ENCODE assay signal across 3 cellular contexts in the genomic region with DNA sequence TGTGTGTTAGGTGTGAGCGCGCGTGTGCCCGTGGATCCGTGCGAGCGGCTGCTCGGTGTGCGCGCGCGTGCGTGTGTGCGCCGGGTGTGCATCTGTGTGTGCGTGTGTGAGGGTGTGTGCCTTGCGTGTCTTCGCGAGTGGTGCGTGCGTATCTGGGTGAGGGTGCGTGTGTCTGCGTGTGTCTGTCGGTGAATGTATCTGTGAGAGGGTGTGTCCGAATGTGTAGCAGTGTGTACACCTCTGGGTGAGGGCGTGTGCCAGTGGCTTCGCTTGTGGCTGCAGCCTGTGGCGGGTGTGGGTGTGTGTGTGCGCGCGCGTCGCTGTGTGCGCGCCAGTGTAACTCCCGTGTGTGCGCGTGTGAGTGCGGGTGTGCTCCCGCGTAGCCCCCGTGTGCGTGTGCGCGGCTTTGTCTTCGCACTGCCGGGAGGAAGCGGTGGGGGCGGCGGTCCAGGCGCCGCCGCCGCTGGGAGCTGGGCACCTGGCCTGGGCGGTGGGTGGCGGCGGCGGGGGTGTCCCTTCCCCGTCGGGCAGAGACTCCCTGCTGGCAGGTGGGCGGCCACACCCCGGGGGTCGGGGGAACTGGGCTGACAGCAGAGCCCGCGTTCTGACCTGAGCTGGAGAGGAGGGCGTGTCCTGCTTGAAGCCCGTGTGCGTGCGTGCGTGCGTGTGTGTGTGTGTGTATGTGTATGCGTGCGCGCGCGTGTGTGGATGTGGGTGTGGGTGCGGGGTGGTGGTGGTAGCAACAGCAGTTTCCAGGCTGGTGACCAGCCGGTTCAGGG.
TF ChIP-seq lines count a peak whose summit lies in the region.

No MANE protein-coding gene starts in this region.

TF ChIP-seq in A549, 52 proteins besides CTCF, POLR2A, EP300 and RAD21 (continued from another document):
- TF ChIP-seq, protein P1, sequence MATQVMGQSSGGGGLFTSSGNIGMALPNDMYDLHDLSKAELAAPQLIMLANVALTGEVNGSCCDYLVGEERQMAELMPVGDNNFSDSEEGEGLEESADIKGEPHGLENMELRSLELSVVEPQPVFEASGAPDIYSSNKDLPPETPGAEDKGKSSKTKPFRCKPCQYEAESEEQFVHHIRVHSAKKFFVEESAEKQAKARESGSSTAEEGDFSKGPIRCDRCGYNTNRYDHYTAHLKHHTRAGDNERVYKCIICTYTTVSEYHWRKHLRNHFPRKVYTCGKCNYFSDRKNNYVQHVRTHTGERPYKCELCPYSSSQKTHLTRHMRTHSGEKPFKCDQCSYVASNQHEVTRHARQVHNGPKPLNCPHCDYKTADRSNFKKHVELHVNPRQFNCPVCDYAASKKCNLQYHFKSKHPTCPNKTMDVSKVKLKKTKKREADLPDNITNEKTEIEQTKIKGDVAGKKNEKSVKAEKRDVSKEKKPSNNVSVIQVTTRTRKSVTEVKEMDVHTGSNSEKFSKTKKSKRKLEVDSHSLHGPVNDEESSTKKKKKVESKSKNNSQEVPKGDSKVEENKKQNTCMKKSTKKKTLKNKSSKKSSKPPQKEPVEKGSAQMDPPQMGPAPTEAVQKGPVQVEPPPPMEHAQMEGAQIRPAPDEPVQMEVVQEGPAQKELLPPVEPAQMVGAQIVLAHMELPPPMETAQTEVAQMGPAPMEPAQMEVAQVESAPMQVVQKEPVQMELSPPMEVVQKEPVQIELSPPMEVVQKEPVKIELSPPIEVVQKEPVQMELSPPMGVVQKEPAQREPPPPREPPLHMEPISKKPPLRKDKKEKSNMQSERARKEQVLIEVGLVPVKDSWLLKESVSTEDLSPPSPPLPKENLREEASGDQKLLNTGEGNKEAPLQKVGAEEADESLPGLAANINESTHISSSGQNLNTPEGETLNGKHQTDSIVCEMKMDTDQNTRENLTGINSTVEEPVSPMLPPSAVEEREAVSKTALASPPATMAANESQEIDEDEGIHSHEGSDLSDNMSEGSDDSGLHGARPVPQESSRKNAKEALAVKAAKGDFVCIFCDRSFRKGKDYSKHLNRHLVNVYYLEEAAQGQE (IDR thresholded peaks at IDR 0.05): no peak
- TF ChIP-seq, protein P2, sequence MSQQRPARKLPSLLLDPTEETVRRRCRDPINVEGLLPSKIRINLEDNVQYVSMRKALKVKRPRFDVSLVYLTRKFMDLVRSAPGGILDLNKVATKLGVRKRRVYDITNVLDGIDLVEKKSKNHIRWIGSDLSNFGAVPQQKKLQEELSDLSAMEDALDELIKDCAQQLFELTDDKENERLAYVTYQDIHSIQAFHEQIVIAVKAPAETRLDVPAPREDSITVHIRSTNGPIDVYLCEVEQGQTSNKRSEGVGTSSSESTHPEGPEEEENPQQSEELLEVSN (IDR thresholded peaks at IDR 0.05; ENCODE audit: borderline replicate concordance, low read depth): peak; percentile 58; the same call in 1 of the 2 replicates

TF ChIP-seq in WTC11, 78 proteins besides CTCF, POLR2A, EP300 and RAD21 (continued from another document):
- TF ChIP-seq, protein P3, sequence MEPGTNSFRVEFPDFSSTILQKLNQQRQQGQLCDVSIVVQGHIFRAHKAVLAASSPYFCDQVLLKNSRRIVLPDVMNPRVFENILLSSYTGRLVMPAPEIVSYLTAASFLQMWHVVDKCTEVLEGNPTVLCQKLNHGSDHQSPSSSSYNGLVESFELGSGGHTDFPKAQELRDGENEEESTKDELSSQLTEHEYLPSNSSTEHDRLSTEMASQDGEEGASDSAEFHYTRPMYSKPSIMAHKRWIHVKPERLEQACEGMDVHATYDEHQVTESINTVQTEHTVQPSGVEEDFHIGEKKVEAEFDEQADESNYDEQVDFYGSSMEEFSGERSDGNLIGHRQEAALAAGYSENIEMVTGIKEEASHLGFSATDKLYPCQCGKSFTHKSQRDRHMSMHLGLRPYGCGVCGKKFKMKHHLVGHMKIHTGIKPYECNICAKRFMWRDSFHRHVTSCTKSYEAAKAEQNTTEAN (CRISPR knock-in tag; IDR thresholded peaks at IDR 0.05): peak; percentile 98
- TF ChIP-seq, protein P4, sequence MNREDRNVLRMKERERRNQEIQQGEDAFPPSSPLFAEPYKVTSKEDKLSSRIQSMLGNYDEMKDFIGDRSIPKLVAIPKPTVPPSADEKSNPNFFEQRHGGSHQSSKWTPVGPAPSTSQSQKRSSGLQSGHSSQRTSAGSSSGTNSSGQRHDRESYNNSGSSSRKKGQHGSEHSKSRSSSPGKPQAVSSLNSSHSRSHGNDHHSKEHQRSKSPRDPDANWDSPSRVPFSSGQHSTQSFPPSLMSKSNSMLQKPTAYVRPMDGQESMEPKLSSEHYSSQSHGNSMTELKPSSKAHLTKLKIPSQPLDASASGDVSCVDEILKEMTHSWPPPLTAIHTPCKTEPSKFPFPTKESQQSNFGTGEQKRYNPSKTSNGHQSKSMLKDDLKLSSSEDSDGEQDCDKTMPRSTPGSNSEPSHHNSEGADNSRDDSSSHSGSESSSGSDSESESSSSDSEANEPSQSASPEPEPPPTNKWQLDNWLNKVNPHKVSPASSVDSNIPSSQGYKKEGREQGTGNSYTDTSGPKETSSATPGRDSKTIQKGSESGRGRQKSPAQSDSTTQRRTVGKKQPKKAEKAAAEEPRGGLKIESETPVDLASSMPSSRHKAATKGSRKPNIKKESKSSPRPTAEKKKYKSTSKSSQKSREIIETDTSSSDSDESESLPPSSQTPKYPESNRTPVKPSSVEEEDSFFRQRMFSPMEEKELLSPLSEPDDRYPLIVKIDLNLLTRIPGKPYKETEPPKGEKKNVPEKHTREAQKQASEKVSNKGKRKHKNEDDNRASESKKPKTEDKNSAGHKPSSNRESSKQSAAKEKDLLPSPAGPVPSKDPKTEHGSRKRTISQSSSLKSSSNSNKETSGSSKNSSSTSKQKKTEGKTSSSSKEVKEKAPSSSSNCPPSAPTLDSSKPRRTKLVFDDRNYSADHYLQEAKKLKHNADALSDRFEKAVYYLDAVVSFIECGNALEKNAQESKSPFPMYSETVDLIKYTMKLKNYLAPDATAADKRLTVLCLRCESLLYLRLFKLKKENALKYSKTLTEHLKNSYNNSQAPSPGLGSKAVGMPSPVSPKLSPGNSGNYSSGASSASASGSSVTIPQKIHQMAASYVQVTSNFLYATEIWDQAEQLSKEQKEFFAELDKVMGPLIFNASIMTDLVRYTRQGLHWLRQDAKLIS (CRISPR knock-in tag; IDR thresholded peaks at IDR 0.05; ENCODE audit: borderline replicate concordance): no peak
TF ChIP-seq in WTC11: peak in this region for 3.

TF ChIP-seq in HepG2, 621 proteins besides CTCF, POLR2A, EP300 and RAD21 (continued from another document and continues in another):
- TF ChIP-seq HDAC6 (IDR thresholded peaks at IDR 0.05; ENCODE audit: low read depth, low read length) (no peak), PTBP1 (IDR thresholded peaks at IDR 0.05; ENCODE audit: low read depth, low read length, poor library complexity, severe bottlenecking) (no peak), KDM1A (CRISPR knock-in tag; IDR thresholded peaks at IDR 0.05) (no peak), ZFYVE20 (CRISPR knock-in tag; IDR thresholded peaks at IDR 0.05; ENCODE audit: borderline replicate concordance, low read depth) (no peak), EHMT2 (IDR thresholded peaks at IDR 0.05; ENCODE audit: borderline replicate concordance, low read depth, low read length) (no peak), ZNF501 (CRISPR knock-in tag; IDR thresholded peaks at IDR 0.05) (peak; percentile 56; the same call in 1 of the 2 replicates), PAF1 (CRISPR knock-in tag; IDR thresholded peaks at IDR 0.05) (no peak), SP1 (IDR thresholded peaks at IDR 0.05) (0 out of 2 replicates have a peak, but pooled peaks have one; percentile 27), SP1 (CRISPR knock-in tag; IDR thresholded peaks at IDR 0.05) (no peak), ZNF205 (CRISPR knock-in tag; IDR thresholded peaks at IDR 0.05) (no peak), ZFY (CRISPR knock-in tag; IDR thresholded peaks at IDR 0.05) (0 out of 2 replicates have a peak, but pooled peaks have one; percentile 5), ZNF441 (CRISPR knock-in tag; IDR thresholded peaks at IDR 0.05; ENCODE audit: borderline replicate concordance) (no peak), ZNF317 (CRISPR knock-in tag; IDR thresholded peaks at IDR 0.05) (no peak), ZNF713 (CRISPR knock-in tag; IDR thresholded peaks at IDR 0.05) (no peak), PAX8 (CRISPR knock-in tag; IDR thresholded peaks at IDR 0.05; ENCODE audit: borderline replicate concordance) (0 out of 2 replicates have a peak, but pooled peaks have one; percentile 69), TMF1 (CRISPR knock-in tag; IDR thresholded peaks at IDR 0.05; ENCODE audit: low read depth) (no peak), ZBTB21 (CRISPR knock-in tag; IDR thresholded peaks at IDR 0.05) (no peak), CREB1 (IDR thresholded peaks at IDR 0.05) (no peak), CREB1 (CRISPR knock-in tag; IDR thresholded peaks at IDR 0.05) (no peak), KAT8 (CRISPR knock-in tag; IDR thresholded peaks at IDR 0.05) (no peak), HMG20A (CRISPR knock-in tag; IDR thresholded peaks at IDR 0.05; ENCODE audit: borderline replicate concordance) (no peak)
- TF ChIP-seq, protein P5, sequence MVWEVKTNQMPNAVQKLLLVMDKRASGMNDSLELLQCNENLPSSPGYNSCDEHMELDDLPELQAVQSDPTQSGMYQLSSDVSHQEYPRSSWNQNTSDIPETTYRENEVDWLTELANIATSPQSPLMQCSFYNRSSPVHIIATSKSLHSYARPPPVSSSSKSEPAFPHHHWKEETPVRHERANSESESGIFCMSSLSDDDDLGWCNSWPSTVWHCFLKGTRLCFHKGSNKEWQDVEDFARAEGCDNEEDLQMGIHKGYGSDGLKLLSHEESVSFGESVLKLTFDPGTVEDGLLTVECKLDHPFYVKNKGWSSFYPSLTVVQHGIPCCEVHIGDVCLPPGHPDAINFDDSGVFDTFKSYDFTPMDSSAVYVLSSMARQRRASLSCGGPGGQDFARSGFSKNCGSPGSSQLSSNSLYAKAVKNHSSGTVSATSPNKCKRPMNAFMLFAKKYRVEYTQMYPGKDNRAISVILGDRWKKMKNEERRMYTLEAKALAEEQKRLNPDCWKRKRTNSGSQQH (CRISPR knock-in tag; IDR thresholded peaks at IDR 0.05; ENCODE audit: low read depth): 0 out of 2 replicates have a peak, but pooled peaks have one; percentile 20
- TF ChIP-seq, protein P6, sequence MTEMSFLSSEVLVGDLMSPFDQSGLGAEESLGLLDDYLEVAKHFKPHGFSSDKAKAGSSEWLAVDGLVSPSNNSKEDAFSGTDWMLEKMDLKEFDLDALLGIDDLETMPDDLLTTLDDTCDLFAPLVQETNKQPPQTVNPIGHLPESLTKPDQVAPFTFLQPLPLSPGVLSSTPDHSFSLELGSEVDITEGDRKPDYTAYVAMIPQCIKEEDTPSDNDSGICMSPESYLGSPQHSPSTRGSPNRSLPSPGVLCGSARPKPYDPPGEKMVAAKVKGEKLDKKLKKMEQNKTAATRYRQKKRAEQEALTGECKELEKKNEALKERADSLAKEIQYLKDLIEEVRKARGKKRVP (CRISPR knock-in tag; IDR thresholded peaks at IDR 0.05): no peak
- TF ChIP-seq, protein P7, sequence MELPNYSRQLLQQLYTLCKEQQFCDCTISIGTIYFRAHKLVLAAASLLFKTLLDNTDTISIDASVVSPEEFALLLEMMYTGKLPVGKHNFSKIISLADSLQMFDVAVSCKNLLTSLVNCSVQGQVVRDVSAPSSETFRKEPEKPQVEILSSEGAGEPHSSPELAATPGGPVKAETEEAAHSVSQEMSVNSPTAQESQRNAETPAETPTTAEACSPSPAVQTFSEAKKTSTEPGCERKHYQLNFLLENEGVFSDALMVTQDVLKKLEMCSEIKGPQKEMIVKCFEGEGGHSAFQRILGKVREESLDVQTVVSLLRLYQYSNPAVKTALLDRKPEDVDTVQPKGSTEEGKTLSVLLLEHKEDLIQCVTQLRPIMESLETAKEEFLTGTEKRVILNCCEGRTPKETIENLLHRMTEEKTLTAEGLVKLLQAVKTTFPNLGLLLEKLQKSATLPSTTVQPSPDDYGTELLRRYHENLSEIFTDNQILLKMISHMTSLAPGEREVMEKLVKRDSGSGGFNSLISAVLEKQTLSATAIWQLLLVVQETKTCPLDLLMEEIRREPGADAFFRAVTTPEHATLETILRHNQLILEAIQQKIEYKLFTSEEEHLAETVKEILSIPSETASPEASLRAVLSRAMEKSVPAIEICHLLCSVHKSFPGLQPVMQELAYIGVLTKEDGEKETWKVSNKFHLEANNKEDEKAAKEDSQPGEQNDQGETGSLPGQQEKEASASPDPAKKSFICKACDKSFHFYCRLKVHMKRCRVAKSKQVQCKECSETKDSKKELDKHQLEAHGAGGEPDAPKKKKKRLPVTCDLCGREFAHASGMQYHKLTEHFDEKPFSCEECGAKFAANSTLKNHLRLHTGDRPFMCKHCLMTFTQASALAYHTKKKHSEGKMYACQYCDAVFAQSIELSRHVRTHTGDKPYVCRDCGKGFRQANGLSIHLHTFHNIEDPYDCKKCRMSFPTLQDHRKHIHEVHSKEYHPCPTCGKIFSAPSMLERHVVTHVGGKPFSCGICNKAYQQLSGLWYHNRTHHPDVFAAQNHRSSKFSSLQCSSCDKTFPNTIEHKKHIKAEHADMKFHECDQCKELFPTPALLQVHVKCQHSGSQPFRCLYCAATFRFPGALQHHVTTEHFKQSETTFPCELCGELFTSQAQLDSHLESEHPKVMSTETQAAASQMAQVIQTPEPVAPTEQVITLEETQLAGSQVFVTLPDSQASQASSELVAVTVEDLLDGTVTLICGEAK (IDR thresholded peaks at IDR 0.05): no peak
- TF ChIP-seq, protein P7 (CRISPR knock-in tag; IDR thresholded peaks at IDR 0.05): 0 out of 2 replicates have a peak, but pooled peaks have one; percentile 17
- TF ChIP-seq, protein P8, sequence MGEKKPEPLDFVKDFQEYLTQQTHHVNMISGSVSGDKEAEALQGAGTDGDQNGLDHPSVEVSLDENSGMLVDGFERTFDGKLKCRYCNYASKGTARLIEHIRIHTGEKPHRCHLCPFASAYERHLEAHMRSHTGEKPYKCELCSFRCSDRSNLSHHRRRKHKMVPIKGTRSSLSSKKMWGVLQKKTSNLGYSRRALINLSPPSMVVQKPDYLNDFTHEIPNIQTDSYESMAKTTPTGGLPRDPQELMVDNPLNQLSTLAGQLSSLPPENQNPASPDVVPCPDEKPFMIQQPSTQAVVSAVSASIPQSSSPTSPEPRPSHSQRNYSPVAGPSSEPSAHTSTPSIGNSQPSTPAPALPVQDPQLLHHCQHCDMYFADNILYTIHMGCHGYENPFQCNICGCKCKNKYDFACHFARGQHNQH (CRISPR knock-in tag; IDR thresholded peaks at IDR 0.05): no peak
